2 cellular contexts compared by ENCODE assay signal in the genomic region with DNA sequence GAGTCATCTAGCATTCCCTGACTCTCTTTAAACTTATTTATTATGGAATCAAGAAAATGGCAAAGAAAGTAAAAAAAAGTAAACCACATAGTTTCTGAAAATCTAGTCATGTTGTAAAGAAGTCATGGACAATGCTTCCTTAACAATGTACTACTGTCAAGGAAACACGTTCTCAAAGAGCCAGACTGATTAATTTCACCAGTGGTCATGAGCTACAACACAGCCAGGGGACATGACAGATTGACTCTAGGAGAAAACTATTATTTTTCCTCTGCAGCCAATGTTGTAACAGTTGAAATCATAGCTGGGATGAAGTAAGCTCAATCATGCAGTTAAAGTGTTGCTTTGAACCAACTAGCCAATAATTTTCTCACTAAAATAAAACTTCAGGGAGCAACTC.
A peak's percentile ranks its signal among the peaks of the same experiment; 100 is the strongest.
TF ChIP-seq lines count a peak whose summit lies in the region.

No MANE protein-coding gene starts in this region.

TF ChIP-seq in SK-N-SH treated with all-trans-retinoic acid at 6 μM for 48 hours, 23 proteins besides CTCF, POLR2A, EP300 and RAD21:
- TF ChIP-seq ARNTL (CRISPR knock-in tag; IDR thresholded peaks at IDR 0.05; ENCODE audit: borderline replicate concordance, low read depth) (no peak), ISL1 (CRISPR knock-in tag; IDR thresholded peaks at IDR 0.05) (peak; percentile 16; the same call in 1 of the 2 replicates), GLIS3 (CRISPR knock-in tag; IDR thresholded peaks at IDR 0.05) (no peak)
- TF ChIP-seq, protein P1, sequence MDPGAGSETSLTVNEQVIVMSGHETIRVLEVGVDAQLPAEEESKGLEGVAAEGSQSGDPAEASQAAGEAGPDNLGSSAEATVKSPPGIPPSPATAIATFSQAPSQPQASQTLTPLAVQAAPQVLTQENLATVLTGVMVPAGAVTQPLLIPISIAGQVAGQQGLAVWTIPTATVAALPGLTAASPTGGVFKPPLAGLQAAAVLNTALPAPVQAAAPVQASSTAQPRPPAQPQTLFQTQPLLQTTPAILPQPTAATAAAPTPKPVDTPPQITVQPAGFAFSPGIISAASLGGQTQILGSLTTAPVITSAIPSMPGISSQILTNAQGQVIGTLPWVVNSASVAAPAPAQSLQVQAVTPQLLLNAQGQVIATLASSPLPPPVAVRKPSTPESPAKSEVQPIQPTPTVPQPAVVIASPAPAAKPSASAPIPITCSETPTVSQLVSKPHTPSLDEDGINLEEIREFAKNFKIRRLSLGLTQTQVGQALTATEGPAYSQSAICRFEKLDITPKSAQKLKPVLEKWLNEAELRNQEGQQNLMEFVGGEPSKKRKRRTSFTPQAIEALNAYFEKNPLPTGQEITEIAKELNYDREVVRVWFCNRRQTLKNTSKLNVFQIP (CRISPR knock-in tag; IDR thresholded peaks at IDR 0.05; ENCODE audit: borderline replicate concordance, low read depth) = no peak
TF ChIP-seq in SK-N-SH treated with all-trans-retinoic acid at 6 μM for 48 hours: peak in this region for 1.

TF ChIP-seq in SK-N-SH, 30 proteins besides CTCF, POLR2A, EP300 and RAD21:
- TF ChIP-seq RCOR1 (IDR thresholded peaks at IDR 0.05; ENCODE audit: low read length) = no peak
- TF ChIP-seq FOXM1 (IDR thresholded peaks at IDR 0.05; ENCODE audit: low read depth) = no peak
- TF ChIP-seq CHD2 (IDR thresholded peaks at IDR 0.05; ENCODE audit: low read length, partially characterized antibody) = no peak
- TF ChIP-seq TAF1 (IDR thresholded peaks at IDR 0.05; ENCODE audit: borderline replicate concordance, low read depth, low read length) = no peak
- TF ChIP-seq GATA2 (CRISPR knock-in tag; IDR thresholded peaks at IDR 0.05) = no peak
- no peak for TF ChIP-seq RXRA (IDR thresholded peaks at IDR 0.05; ENCODE audit: borderline replicate concordance, low read depth)
- TF ChIP-seq, protein P2, sequence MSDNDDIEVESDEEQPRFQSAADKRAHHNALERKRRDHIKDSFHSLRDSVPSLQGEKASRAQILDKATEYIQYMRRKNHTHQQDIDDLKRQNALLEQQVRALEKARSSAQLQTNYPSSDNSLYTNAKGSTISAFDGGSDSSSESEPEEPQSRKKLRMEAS (IDR thresholded peaks at IDR 0.05; ENCODE audit: low read depth) = no peak
